Comparison of ENCODE assay signal across 9 cellular contexts in the genomic region with DNA sequence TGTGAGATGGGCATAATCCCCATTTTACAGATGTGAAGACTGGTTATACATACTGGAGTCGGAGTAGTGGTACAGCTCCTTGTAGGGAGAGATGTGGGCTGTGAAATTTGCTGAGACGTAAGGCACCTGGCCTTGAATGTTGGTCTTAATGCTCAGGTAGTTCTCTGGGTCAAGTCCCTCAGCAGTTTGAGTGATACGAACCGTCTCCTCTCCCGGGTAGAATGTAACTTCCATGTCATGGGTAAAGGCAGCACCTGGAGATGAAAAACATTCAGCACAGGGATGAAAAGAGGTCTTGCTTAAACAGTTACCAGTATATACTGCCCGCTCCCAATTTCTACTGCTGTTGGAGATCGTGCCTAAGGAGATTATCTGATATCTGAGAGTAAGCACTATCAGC.
"Had no signal": no experiment of that assay in that cellular context is flagged by ENCODE, and none has a peak within 500 bp of the region (broad histone marks: within the 10 kb centered on the region; RNA-seq: fewer than 3 reads in every experiment).

No MANE protein-coding gene starts in this region.

- H3K4me3 ChIP-seq: GM23248, GM23338, HAP-1 had no signal

- H3K9me3 ChIP-seq: HAP-1 had no signal

- H3K27ac ChIP-seq: GM23248 had no signal

- H3K4me2 ChIP-seq: GM23338 had no signal

- ATAC-seq: GM23338, HCT116 had no signal

- H2AFZ ChIP-seq: GM23248, GM23338 had no signal

- H3K36me3 ChIP-seq: HAP-1 had no signal

- DNase-seq: GM23248, GOT3, H7, H9, HCEC 1CT, HFFc6 had no signal

- H3K4me1 ChIP-seq: HAP-1 had no signal
